In genomic region chr5:126858441-126858840, GRCh38 we compare ENCODE assay signal across 14 cellular contexts.
"Had no signal": no experiment of that assay in that cellular context is flagged by ENCODE, and none has a peak within 500 bp of the region (broad histone marks: within the 10 kb centered on the region; RNA-seq: fewer than 3 reads in every experiment).

No MANE protein-coding gene starts in this region.

- H3K4me3 ChIP-seq: adrenal gland, lower lobe of right lung, prostate gland, testis had no signal

- H3K27me3 ChIP-seq: adrenal gland, testis had no signal

- H3K27ac ChIP-seq: adrenal gland, lower lobe of right lung, prostate gland, testis had no signal

- H3K9me3 ChIP-seq: adrenal gland, lower lobe of right lung, prostate gland, SK-N-SH, testis had no signal

- H3K9ac ChIP-seq: SK-N-SH had no signal

- H3K4me1 ChIP-seq: adrenal gland, lower lobe of right lung, prostate gland had no signal

- DNase-seq: activated CD4-positive, alpha-beta T cell treated with anti-CD3 and anti-CD28 coated beads, Interleukin-2, amount 10 ng/mL, durations not matched to agents 7 days and 5 days; activated CD4-positive, CD25-positive, alpha-beta regulatory T cell; activated naive CD4-positive, alpha-beta T cell treated with anti-CD3 and anti-CD28 coated beads, Interleukin-2, amount 50 U/mL, for 16 hours; adrenal gland; effector memory CD4-positive, alpha-beta T cell; erythroblast; lower lobe of right lung; naive thymus-derived CD8-positive, alpha-beta T cell; SK-N-SH; stimulated activated CD4-positive, alpha-beta T cell treated with anti-CD3 and anti-CD28 coated beads, Interleukin-4, amount 100 ng/mL, for 1 hour; stimulated activated CD8-positive, alpha-beta memory T cell treated with anti-CD3 and anti-CD28 coated beads, Interleukin-4, amount 100 ng/mL, for 48 hours; stimulated activated naive CD8-positive, alpha-beta T cell treated with anti-CD3 and anti-CD28 coated beads, Interleukin-15, Interleukin-2, amounts not matched to agents 100 U/mL and 50 U/mL, for 24 hours; testis had no signal

- H3K36me3 ChIP-seq: adrenal gland, lower lobe of right lung, prostate gland had no signal
